ENCODE assay signal across 21 cellular contexts in genomic region chr2:62314291-62314690, GRCh38.
DNase-seq lines count a peak whose midpoint lies in the region; ATAC-seq and TF ChIP-seq lines count a peak whose summit lies in the region.
"Had no signal": no experiment of that assay in that cellular context is flagged by ENCODE, and none has a peak within 500 bp of the region (broad histone marks: within the 10 kb centered on the region; RNA-seq: fewer than 3 reads in every experiment).

No MANE protein-coding gene starts in this region.

- peak overlapping the region; percentile 54 for H3K27ac Mint-ChIP-seq in activated CD4-positive, alpha-beta memory T cell treated with anti-CD3 and anti-CD28 coated beads, Interleukin-2, amount 10 ng/mL, durations not matched to agents 7 days and 5 days
- no peak overlapping the region for H3K27ac Mint-ChIP-seq in activated CD4-positive, alpha-beta memory T cell treated with anti-CD3 and anti-CD28 coated beads for 36 hours
- peak overlapping the region; percentile 3 for H3K27ac Mint-ChIP-seq in activated T-helper 2 cell treated with anti-CD3 and anti-CD28 coated beads, Interferon-gamma antibody, Interleukin-2, Interleukin-4, amounts not matched to agents 10 μg/mL and 5 μg/mL and 100 μg/mL, durations not matched to agents 14 hours and 24 hours and 36 hours
- H3K27ac Mint-ChIP-seq in natural killer cell: peak overlapping the region; percentile 82 to 87
- H3K27ac Mint-ChIP-seq: GM23338 had no signal

- no peaks in the 10 kb centered on the region for H3K9me3 Mint-ChIP-seq in activated CD4-positive, alpha-beta memory T cell treated with anti-CD3 and anti-CD28 coated beads, Interleukin-2, amount 10 ng/mL, durations not matched to agents 7 days and 5 days
- no peaks in the 10 kb centered on the region for H3K9me3 Mint-ChIP-seq in activated CD4-positive, alpha-beta memory T cell treated with anti-CD3 and anti-CD28 coated beads for 36 hours
- H3K9me3 Mint-ChIP-seq in activated T-helper 2 cell treated with anti-CD3 and anti-CD28 coated beads, Interferon-gamma antibody, Interleukin-2, Interleukin-4, amounts not matched to agents 10 μg/mL and 5 μg/mL and 100 μg/mL, durations not matched to agents 14 hours and 24 hours and 36 hours: no peaks in the 10 kb centered on the region
- no peaks in the 10 kb centered on the region for H3K9me3 Mint-ChIP-seq in natural killer cell
- H3K9me3 Mint-ChIP-seq: GM23338 had no signal

- BruUV-seq in A673 (replicated peaks; lab: Mats Ljungman, UMichigan): no TSS peak

- POLR2A ChIA-PET in activated CD4-positive, alpha-beta memory T cell treated with anti-CD3 and anti-CD28 coated beads, Interleukin-2, amount 10 ng/mL, durations not matched to agents 7 days and 5 days (lab: Charles Lee): interaction anchor here (0.9 to 2.0 kb wide), 8 partner anchors 10 to 218 kb away, joined by 3 to 8 read pairs (median 5); partner anchors contain the start of gene B3GNT2
- POLR2A ChIA-PET in activated CD4-positive, alpha-beta memory T cell treated with anti-CD3 and anti-CD28 coated beads for 36 hours (lab: Charles Lee): interaction anchor here (0.7 kb wide), 1 partner anchor 20 kb away, joined by 3 read pairs; no protein-coding TSS in a partner anchor
- POLR2A ChIA-PET in A673 (lab: Charles Lee; ENCODE audit: low non-redundant PET): no interaction called here

- H3K27me3 ChIP-seq in A673 (replicated peaks; ENCODE audit: insufficient read depth, low read depth, low read length, poor library complexity): no peaks in the 10 kb centered on the region
- H3K27me3 ChIP-seq: body of pancreas, transverse colon had no signal

- H3K9me3 ChIP-seq in A673 (ENCODE audit: low read depth, low read length, poor library complexity, severe bottlenecking): no peaks in the 10 kb centered on the region
- H3K9me3 ChIP-seq: body of pancreas, transverse colon had no signal

- TF ChIP-seq CTCF in natural killer cell (IDR thresholded peaks at IDR 0.05) (no peak), A673 (conservative IDR thresholded peaks at IDR 0.05; ENCODE audit: low read depth, low read length) (no peak)

- no peaks in the 10 kb centered on the region for H3K4me1 ChIP-seq in A673 (ENCODE audit: insufficient read depth, low read length, poor library complexity, severe bottlenecking)
- H3K4me1 ChIP-seq: body of pancreas had no signal

- H3K4me1 Mint-ChIP-seq in activated CD4-positive, alpha-beta memory T cell treated with anti-CD3 and anti-CD28 coated beads, Interleukin-2, amount 10 ng/mL, durations not matched to agents 7 days and 5 days: peaks cover 34% of the 10 kb centered on the region
- peaks cover 27% of the 10 kb centered on the region for H3K4me1 Mint-ChIP-seq in activated CD4-positive, alpha-beta memory T cell treated with anti-CD3 and anti-CD28 coated beads for 36 hours (ENCODE audit: low read depth)
- peaks cover 39% of the 10 kb centered on the region for H3K4me1 Mint-ChIP-seq in activated T-helper 2 cell treated with anti-CD3 and anti-CD28 coated beads, Interferon-gamma antibody, Interleukin-2, Interleukin-4, amounts not matched to agents 10 μg/mL and 5 μg/mL and 100 μg/mL, durations not matched to agents 14 hours and 24 hours and 36 hours (ENCODE audit: low read depth)
- H3K4me1 Mint-ChIP-seq in natural killer cell: peaks cover 38 to 39% of the 10 kb centered on the region in 2 donors

- no peaks in the 10 kb centered on the region for H3K27me3 Mint-ChIP-seq in activated CD4-positive, alpha-beta memory T cell treated with anti-CD3 and anti-CD28 coated beads, Interleukin-2, amount 10 ng/mL, durations not matched to agents 7 days and 5 days
- H3K27me3 Mint-ChIP-seq in activated CD4-positive, alpha-beta memory T cell treated with anti-CD3 and anti-CD28 coated beads for 36 hours: no peaks in the 10 kb centered on the region
- no peaks in the 10 kb centered on the region for H3K27me3 Mint-ChIP-seq in activated T-helper 2 cell treated with anti-CD3 and anti-CD28 coated beads, Interferon-gamma antibody, Interleukin-2, Interleukin-4, amounts not matched to agents 10 μg/mL and 5 μg/mL and 100 μg/mL, durations not matched to agents 14 hours and 24 hours and 36 hours (ENCODE audit: low read depth)
- H3K27me3 Mint-ChIP-seq in natural killer cell (ENCODE audit: low read depth in 2 of 2): no peaks in the 10 kb centered on the region

- CTCF ChIA-PET in activated CD4-positive, alpha-beta memory T cell treated with anti-CD3 and anti-CD28 coated beads, Interleukin-2, amount 10 ng/mL, durations not matched to agents 7 days and 5 days (lab: Charles Lee): interaction anchor here (0.9 to 1.1 kb wide), 3 partner anchors 11 to 26 kb away, joined by 3 to 5 read pairs (median 3); no protein-coding TSS in a partner anchor
- CTCF ChIA-PET in activated CD4-positive, alpha-beta memory T cell treated with anti-CD3 and anti-CD28 coated beads for 36 hours (lab: Charles Lee): no interaction called here
- CTCF ChIA-PET in A673 (lab: Charles Lee): no interaction called here

- no peak for DNase-seq in activated CD4-positive, alpha-beta memory T cell treated with anti-CD3 and anti-CD28 coated beads, Interleukin-2, amount 10 ng/mL, durations not matched to agents 7 days and 5 days
- DNase-seq in activated CD4-positive, alpha-beta memory T cell treated with anti-CD3 and anti-CD28 coated beads for 36 hours: no peak
- DNase-seq in activated T-helper 2 cell treated with anti-CD3 and anti-CD28 coated beads, Interferon-gamma antibody, Interleukin-2, Interleukin-4, amounts not matched to agents 10 μg/mL and 5 μg/mL and 100 μg/mL, durations not matched to agents 14 hours and 24 hours and 36 hours (ENCODE audit: low spot score): no peak
- DNase-seq in natural killer cell (no peak), A673 (ENCODE audit: low spot score) (no peak), HK-2 (ENCODE audit: unreplicated experiment) (no peak)
- DNase-seq: ACHN; body of pancreas; DMS79 treated with DMSO at 0.1 percent for 48 hours; foreskin melanocyte; hypothalamus; kidney glomerular epithelial cell; NCI-H187 treated with DMSO at 0.1 percent for 48 hours; NCI-H446 treated with DMSO at 0.1 percent for 48 hours; RPMI8226; stimulated activated CD4-positive, alpha-beta T cell treated with anti-CD3 and anti-CD28 coated beads, Interleukin-12 subunit alpha, Interleukin-12 subunit beta, amount 100 ng/mL, for 4 hours; transverse colon had no signal

- intact Hi-C loops in activated CD4-positive, alpha-beta memory T cell treated with anti-CD3 and anti-CD28 coated beads for 36 hours (cut with micrococcal nuclease): no loop called here
- intact Hi-C loops in activated T-helper 2 cell treated with anti-CD3 and anti-CD28 coated beads, Interferon-gamma antibody, Interleukin-2, Interleukin-4, amounts not matched to agents 10 μg/mL and 5 μg/mL and 100 μg/mL, durations not matched to agents 14 hours and 24 hours and 36 hours (cut with micrococcal nuclease): no loop called here
- intact Hi-C loops in natural killer cell (cut with micrococcal nuclease): no loop called here
- intact Hi-C loops in A673 (cut with micrococcal nuclease; ENCODE audit: unreplicated experiment): no loop called here

- H3K4me3 Mint-ChIP-seq in activated CD4-positive, alpha-beta memory T cell treated with anti-CD3 and anti-CD28 coated beads, Interleukin-2, amount 10 ng/mL, durations not matched to agents 7 days and 5 days: peak overlapping the region; percentile 6
- no peak overlapping the region for H3K4me3 Mint-ChIP-seq in activated CD4-positive, alpha-beta memory T cell treated with anti-CD3 and anti-CD28 coated beads for 36 hours
- no peak overlapping the region for H3K4me3 Mint-ChIP-seq in activated T-helper 2 cell treated with anti-CD3 and anti-CD28 coated beads, Interferon-gamma antibody, Interleukin-2, Interleukin-4, amounts not matched to agents 10 μg/mL and 5 μg/mL and 100 μg/mL, durations not matched to agents 14 hours and 24 hours and 36 hours (ENCODE audit: low read depth)
- peak overlapping the region; percentile 83 for H3K4me3 Mint-ChIP-seq in natural killer cell
- H3K4me3 Mint-ChIP-seq: GM23338 had no signal

- H3K4me3 ChIP-seq in A673 (ENCODE audit: low read depth, low read length, poor library complexity, severe bottlenecking): no peak overlapping the region
- H3K4me3 ChIP-seq: body of pancreas, coronary artery, GM23338, transverse colon had no signal

- no peak overlapping the region for H3K27ac ChIP-seq in A673 (ENCODE audit: low read depth, low read length, poor library complexity, severe bottlenecking)
- H3K27ac ChIP-seq: body of pancreas, coronary artery, transverse colon had no signal

- ATAC-seq in GM21528 (IDR thresholded peaks at IDR 0.05; ENCODE audit: low FRiP score, unreplicated experiment) (peak; percentile 8), natural killer cell (no peak), GM19467 (IDR thresholded peaks at IDR 0.05; ENCODE audit: unreplicated experiment) (no peak)
- ATAC-seq: body of pancreas, GM23338 had no signal

- no peaks in the 10 kb centered on the region for H3K36me3 Mint-ChIP-seq in activated CD4-positive, alpha-beta memory T cell treated with anti-CD3 and anti-CD28 coated beads, Interleukin-2, amount 10 ng/mL, durations not matched to agents 7 days and 5 days (ENCODE audit: low read depth)
- H3K36me3 Mint-ChIP-seq in activated CD4-positive, alpha-beta memory T cell treated with anti-CD3 and anti-CD28 coated beads for 36 hours: no peaks in the 10 kb centered on the region
- H3K36me3 Mint-ChIP-seq in activated T-helper 2 cell treated with anti-CD3 and anti-CD28 coated beads, Interferon-gamma antibody, Interleukin-2, Interleukin-4, amounts not matched to agents 10 μg/mL and 5 μg/mL and 100 μg/mL, durations not matched to agents 14 hours and 24 hours and 36 hours (ENCODE audit: low read depth): no peaks in the 10 kb centered on the region
- no peaks in the 10 kb centered on the region for H3K36me3 Mint-ChIP-seq in natural killer cell

- H3K36me3 ChIP-seq in A673 (ENCODE audit: insufficient read depth, low read length, poor library complexity, severe bottlenecking): no peaks in the 10 kb centered on the region
- H3K36me3 ChIP-seq: transverse colon had no signal

Comparison
In these comparisons a context has a peak if more than half of its experiments do, and no peak if none do; other contexts are left out.
1. H3K4me3 Mint-ChIP-seq: peak in activated CD4-positive, alpha-beta memory T cell treated with anti-CD3 and anti-CD28 coated beads, Interleukin-2, amount 10 ng/mL, durations not matched to agents 7 days and 5 days (single experiment) and natural killer cell (single experiment); none in activated CD4-positive, alpha-beta memory T cell treated with anti-CD3 and anti-CD28 coated beads for 36 hours (single experiment) and activated T-helper 2 cell treated with anti-CD3 and anti-CD28 coated beads, Interferon-gamma antibody, Interleukin-2, Interleukin-4, amounts not matched to agents 10 μg/mL and 5 μg/mL and 100 μg/mL, durations not matched to agents 14 hours and 24 hours and 36 hours (single experiment).